9 cellular contexts compared by ENCODE assay signal in genomic region chr16:14632693-14633569, GRCh38. TPM values are rescaled to one million over a fixed set of nuclear protein-coding genes. Genes with fewer than 3 reads are reported as not detected.
DNase-seq lines count a peak whose midpoint lies in the region; ATAC-seq, FAIRE-seq and TF ChIP-seq lines count a peak whose summit lies in the region.
"Had no signal": no experiment of that assay in that cellular context is flagged by ENCODE, and none has a peak within 500 bp of the region (broad histone marks: within the 10 kb centered on the region; RNA-seq: fewer than 3 reads in every experiment).

A gene with protein sequence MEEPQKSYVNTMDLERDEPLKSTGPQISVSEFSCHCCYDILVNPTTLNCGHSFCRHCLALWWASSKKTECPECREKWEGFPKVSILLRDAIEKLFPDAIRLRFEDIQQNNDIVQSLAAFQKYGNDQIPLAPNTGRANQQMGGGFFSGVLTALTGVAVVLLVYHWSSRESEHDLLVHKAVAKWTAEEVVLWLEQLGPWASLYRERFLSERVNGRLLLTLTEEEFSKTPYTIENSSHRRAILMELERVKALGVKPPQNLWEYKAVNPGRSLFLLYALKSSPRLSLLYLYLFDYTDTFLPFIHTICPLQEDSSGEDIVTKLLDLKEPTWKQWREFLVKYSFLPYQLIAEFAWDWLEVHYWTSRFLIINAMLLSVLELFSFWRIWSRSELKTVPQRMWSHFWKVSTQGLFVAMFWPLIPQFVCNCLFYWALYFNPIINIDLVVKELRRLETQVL (plus strand): TSS chr16:14632951. CDS start chr16:14644347, 11,396 bp downstream.

- peak; percentile 80 for ATAC-seq in HG03432 (IDR thresholded peaks at IDR 0.05; ENCODE audit: unreplicated experiment)

- DNase-seq in AG20443 (ENCODE audit: low spot score) (peak; percentile 98), NCI-H510A (lab: John Stamatoyannopoulos, UW) (peak; percentile 85), cerebellum (ENCODE audit: low spot score) (peak; percentile 98), kidney (peak; percentile 100)
- peak; percentile 99 for DNase-seq in activated CD4-positive, alpha-beta T cell treated with anti-CD3 and anti-CD28 coated beads for 1 hour
- DNase-seq in stimulated activated CD4-positive, alpha-beta T cell treated with anti-CD3 and anti-CD28 coated beads, Interleukin-15, amount 100 ng/mL, for 24 hours, result peak; percentile 99

- no peaks in the 10 kb centered on the region for H3K36me3 ChIP-seq in kidney (ENCODE audit: control insufficient read depth in 1 of 2, insufficient read depth in 2 of 2, low read length in 2 of 2)

- intact Hi-C loops in kidney (cut with DNase I), result no loop called here

- peak; percentile 17 for FAIRE-seq in kidney (lab: Jason Lieb, UNC)
- FAIRE-seq: islet of Langerhans had no signal

- H3K4me1 ChIP-seq in kidney (ENCODE audit: control insufficient read depth in 1 of 2, insufficient read depth in 1 of 2, low read depth in 1 of 2, low read length in 2 of 2), result peaks cover 24 to 27% of the 10 kb centered on the region in 2 donors

- peak; percentile 99 for TF ChIP-seq POLR2A in GM19099 (IDR thresholded peaks at IDR 0.05; ENCODE audit: extremely low read depth, insufficient read length, low read depth)

- H3K27ac ChIP-seq in kidney (ENCODE audit: low read depth in 2 of 2, low read length in 2 of 2), result peak within 1 kb of the TSS; percentile 78 to 98

- H3K9ac ChIP-seq in kidney (ENCODE audit: low read length in 2 of 2), result peak within 1 kb of the TSS; percentile 85 to 95

- H3K9me3 ChIP-seq in kidney (ENCODE audit: control insufficient read depth in 1 of 2, low read length in 2 of 2), result no peaks in the 10 kb centered on the region

- peak within 1 kb of the TSS; percentile 88 to 89 for H3K4me3 ChIP-seq in kidney (ENCODE audit: low read length in 2 of 2)

- TF ChIP-seq CTCF in kidney (IDR thresholded peaks at IDR 0.05; ENCODE audit: borderline replicate concordance, extremely low read depth, insufficient read depth), result no peak

RNA-seq across cellular contexts. Expression of the gene that starts here (rescaled TPM):
- total RNA-seq in cerebellum (42.3 TPM), kidney (53.7 TPM)
- 35.3 TPM for polyA plus RNA-seq in kidney (ENCODE audit: insufficient read depth, low read depth, low replicate concordance)

Comparison
In these comparisons a context has a peak if more than half of its experiments do, and no peak if none do; other contexts are left out.
1. Peak in every context shown above with its lines: DNase-seq, ATAC-seq, H3K4me3 ChIP-seq and H3K27ac ChIP-seq.